1 cellular context compared by ENCODE assay signal in genomic region chr5:149317281-149318048, GRCh38.
A peak's percentile ranks its signal among the peaks of the same experiment; 100 is the strongest.
TF ChIP-seq lines count a peak whose summit lies in the region.

No MANE protein-coding gene starts in this region.

TF ChIP-seq in HEK293, 187 proteins besides CTCF, POLR2A, EP300 and RAD21 (continued from another document):
- TF ChIP-seq ZNF660 (tag by site-specific recombination; IDR thresholded peaks at IDR 0.05) (0 out of 2 replicates have a peak, but pooled peaks have one; percentile 26), TCF7L2 (IDR thresholded peaks at IDR 0.05; ENCODE audit: borderline replicate concordance, low read depth, low read length) (no peak), ZNF76 (tag by site-specific recombination; IDR thresholded peaks at IDR 0.05; ENCODE audit: borderline replicate concordance, low read depth) (no peak), ZNF2 (tag by site-specific recombination; IDR thresholded peaks at IDR 0.05) (peak; percentile 62; the same call in 1 of the 2 replicates), ZNF558 (tag by site-specific recombination; IDR thresholded peaks at IDR 0.05) (no peak), ZNF654 (tag by site-specific recombination; IDR thresholded peaks at IDR 0.05; ENCODE audit: low read depth) (peak; percentile 81), ZNF121 (tag by site-specific recombination; IDR thresholded peaks at IDR 0.05) (no peak), PRDM10 (tag by site-specific recombination; IDR thresholded peaks at IDR 0.05) (0 out of 2 replicates have a peak, but pooled peaks have one; percentile 24), ZNF223 (tag by site-specific recombination; IDR thresholded peaks at IDR 0.05) (no peak)
- TF ChIP-seq, protein P1, sequence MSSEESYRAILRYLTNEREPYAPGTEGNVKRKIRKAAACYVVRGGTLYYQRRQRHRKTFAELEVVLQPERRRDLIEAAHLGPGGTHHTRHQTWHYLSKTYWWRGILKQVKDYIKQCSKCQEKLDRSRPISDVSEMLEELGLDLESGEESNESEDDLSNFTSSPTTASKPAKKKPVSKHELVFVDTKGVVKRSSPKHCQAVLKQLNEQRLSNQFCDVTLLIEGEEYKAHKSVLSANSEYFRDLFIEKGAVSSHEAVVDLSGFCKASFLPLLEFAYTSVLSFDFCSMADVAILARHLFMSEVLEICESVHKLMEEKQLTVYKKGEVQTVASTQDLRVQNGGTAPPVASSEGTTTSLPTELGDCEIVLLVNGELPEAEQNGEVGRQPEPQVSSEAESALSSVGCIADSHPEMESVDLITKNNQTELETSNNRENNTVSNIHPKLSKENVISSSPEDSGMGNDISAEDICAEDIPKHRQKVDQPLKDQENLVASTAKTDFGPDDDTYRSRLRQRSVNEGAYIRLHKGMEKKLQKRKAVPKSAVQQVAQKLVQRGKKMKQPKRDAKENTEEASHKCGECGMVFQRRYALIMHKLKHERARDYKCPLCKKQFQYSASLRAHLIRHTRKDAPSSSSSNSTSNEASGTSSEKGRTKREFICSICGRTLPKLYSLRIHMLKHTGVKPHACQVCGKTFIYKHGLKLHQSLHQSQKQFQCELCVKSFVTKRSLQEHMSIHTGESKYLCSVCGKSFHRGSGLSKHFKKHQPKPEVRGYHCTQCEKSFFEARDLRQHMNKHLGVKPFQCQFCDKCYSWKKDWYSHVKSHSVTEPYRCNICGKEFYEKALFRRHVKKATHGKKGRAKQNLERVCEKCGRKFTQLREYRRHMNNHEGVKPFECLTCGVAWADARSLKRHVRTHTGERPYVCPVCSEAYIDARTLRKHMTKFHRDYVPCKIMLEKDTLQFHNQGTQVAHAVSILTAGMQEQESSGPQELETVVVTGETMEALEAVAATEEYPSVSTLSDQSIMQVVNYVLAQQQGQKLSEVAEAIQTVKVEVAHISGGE (tag by site-specific recombination; conservative IDR thresholded peaks at IDR 0.05; ENCODE audit: low read depth) = no peak
